In the genomic region with DNA sequence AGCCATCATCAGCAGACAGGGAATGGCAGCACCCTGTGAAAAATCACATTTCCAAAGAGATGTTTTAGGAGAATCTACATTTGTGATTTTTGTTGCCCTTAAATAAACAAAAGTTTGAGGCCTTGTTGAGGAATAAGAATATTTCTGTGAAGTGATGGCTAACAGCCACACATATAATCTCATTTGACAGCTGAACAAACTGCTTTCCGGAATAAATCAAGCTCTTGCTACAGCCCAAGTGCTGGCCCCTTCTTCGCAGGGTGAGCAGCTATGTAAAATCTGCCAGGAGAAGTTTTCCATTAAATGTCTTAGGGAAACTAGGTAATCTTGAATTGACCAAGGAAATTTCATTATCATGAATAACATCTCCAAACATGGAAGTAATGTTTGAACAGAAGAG, we compare ENCODE assay signal across 26 cellular contexts.
"Had no signal": no experiment of that assay in that cellular context is flagged by ENCODE, and none has a peak within 500 bp of the region (broad histone marks: within the 10 kb centered on the region; RNA-seq: fewer than 3 reads in every experiment).

No MANE protein-coding gene starts in this region.

- H3K36me3 ChIP-seq: gastroesophageal sphincter, heart left ventricle, left lung, prostate gland, right atrium auricular region, spleen, transverse colon, upper lobe of right lung, uterus had no signal

- H3K9me3 ChIP-seq: gastroesophageal sphincter, heart left ventricle, left lung, mucosa of descending colon, prostate gland, right atrium auricular region, spleen, transverse colon, upper lobe of right lung, uterus had no signal

- H3K4me3 ChIP-seq: coronary artery, gastroesophageal sphincter, heart left ventricle, hepatocyte, left lung, mucosa of descending colon, prostate gland, right atrium auricular region, skin epidermis, spleen, transverse colon, upper lobe of right lung, uterus had no signal

- DNase-seq: dermis blood vessel endothelial cell; heart left ventricle; left cardiac atrium; left lung; mesenchymal stem cell; mucosa of descending colon; naive thymus-derived CD4-positive, alpha-beta T cell; nephron progenitor cell; nucleus accumbens; spleen; stimulated activated CD4-positive, alpha-beta T cell treated with anti-CD3 and anti-CD28 coated beads, Interleukin-4, amount 100 ng/mL, for 4 hours; stimulated activated naive CD8-positive, alpha-beta T cell treated with anti-CD3 and anti-CD28 coated beads, Interleukin-15, Interleukin-2, amounts not matched to agents 100 U/mL and 50 U/mL, for 24 hours; substantia nigra; transverse colon; upper lobe of right lung; uterus had no signal

- H3K4me1 ChIP-seq: foreskin keratinocyte, gastroesophageal sphincter, heart left ventricle, left lung, prostate gland, right atrium auricular region, spleen, transverse colon, upper lobe of right lung, uterus had no signal

- ATAC-seq: gastroesophageal sphincter; heart left ventricle; left cardiac atrium; mucosa of descending colon; naive thymus-derived CD4-positive, alpha-beta T cell; sciatic nerve; stimulated activated memory B cell treated with anti-CD40 and anti-IgM and Interleukin-4, amounts not matched to agents 10 μg/mL and 1 μg/mL and 100 μg/mL, for 72 hours; stimulated activated naive CD8-positive, alpha-beta T cell treated with anti-CD3 and anti-CD28 coated beads, Interleukin-15, Interleukin-2, amounts not matched to agents 100 U/mL and 50 U/mL, for 24 hours had no signal

- H3K27ac ChIP-seq: coronary artery, epithelial cell of prostate, foreskin keratinocyte, gastroesophageal sphincter, heart left ventricle, hepatocyte, left lung, prostate gland, right atrium auricular region, skin epidermis, spleen, transverse colon, upper lobe of right lung, uterus had no signal
